Comparison of ENCODE assay signal across 17 cellular contexts in genomic region chr21:16079830-16080229, GRCh38.
DNase-seq lines count a peak whose midpoint lies in the region; ATAC-seq, FAIRE-seq and TF ChIP-seq lines count a peak whose summit lies in the region.
"Had no signal": no experiment of that assay in that cellular context is flagged by ENCODE, and none has a peak within 500 bp of the region (broad histone marks: within the 10 kb centered on the region; RNA-seq: fewer than 3 reads in every experiment).

No MANE protein-coding gene starts in this region.

- TF ChIP-seq CTCF in AG10803 (conservative IDR thresholded peaks at IDR 0.05; ENCODE audit: low read length) (no peak), HepG2 (CRISPR knock-in tag; IDR thresholded peaks at IDR 0.05) (no peak), WTC11 (IDR thresholded peaks at IDR 0.05) (no peak)

- CTCF ChIA-PET in HepG2 (lab: Yijun Ruan, JAX; ENCODE audit: low intra/inter-chr PET ratio, low total read pairs) (no interaction called here), WTC11 (lab: Charles Lee) (interaction anchor here (1.6 kb wide), 1 partner anchor 251 kb away, joined by 3 read pairs; no protein-coding TSS in a partner anchor)

- 0% methylated on average over 1 of the region's 1 CpG for WGBS in HepG2 (ENCODE audit: low lambda C conversion rate)

- H4K20me1 ChIP-seq in HepG2 (ENCODE audit: insufficient read depth, low read length) = no peaks in the 10 kb centered on the region

- H3K27me3 ChIP-seq in HepG2 (ENCODE audit: control insufficient read depth in 1 of 2, insufficient read depth in 2 of 2, low read length in 2 of 2) = no peaks in the 10 kb centered on the region

- no peaks in the 10 kb centered on the region for H3K36me3 ChIP-seq in HepG2 (replicated peaks in 1 of 2; ENCODE audit: control insufficient read depth in 1 of 2, insufficient read depth in 2 of 2, low read length in 2 of 2)

- DNase-seq in AG10803 (ENCODE audit: low read depth) (peak; percentile 29), M059J (ENCODE audit: low read depth) (peak; percentile 62), dedifferentiated amniotic fluid mesenchymal stem cell (ENCODE audit: extremely low spot score) (peak; percentile 35), HepG2 (ENCODE audit: low spot score) (peak; percentile 72), mucosa of gallbladder (ENCODE audit: low spot score) (no peak), WTC11 (ENCODE audit: low spot score) (no peak)
- no peak for DNase-seq in activated naive CD4-positive, alpha-beta T cell treated with anti-CD3 and anti-CD28 coated beads, Interleukin-2, amount 50 U/mL, for 72 hours (ENCODE audit: low spot score in 2 of 2)
- DNase-seq: activated CD8-positive, alpha-beta T cell treated with anti-CD3 and anti-CD28 coated beads for 36 hours; activated effector memory CD4-positive, alpha-beta T cell treated with Interleukin-2 at 50 U/mL for 16 hours; central memory CD4-positive, alpha-beta T cell; NCI-H1092; NCI-H526 treated with DMSO at 0.1 percent for 48 hours; posterior cingulate gyrus; T-helper 9 cell; trophoblast cell had no signal

- in situ Hi-C loops in HepG2 (cut with HindIII; ENCODE audit: extremely low pct_ligation_motif_present, low pct_unique_long_range_greater_than_20kb) = loop anchor here (5.0 kb wide), 1 partner anchor 252 kb away; no protein-coding TSS in a partner anchor

- H3K4me3 Mint-ChIP-seq in WTC11 = no peak overlapping the region
- H3K4me3 Mint-ChIP-seq: activated CD8-positive, alpha-beta T cell treated with anti-CD3 and anti-CD28 coated beads for 36 hours had no signal

- POLR2A ChIA-PET in HepG2 (lab: Yijun Ruan, JAX) (no interaction called here), WTC11 (lab: Charles Lee) (no interaction called here)

- no peaks in the 10 kb centered on the region for H3K9me3 Mint-ChIP-seq in activated naive CD4-positive, alpha-beta T cell treated with anti-CD3 and anti-CD28 coated beads, Interleukin-2, amount 50 U/mL, for 72 hours
- no peaks in the 10 kb centered on the region for H3K9me3 Mint-ChIP-seq in WTC11
- H3K9me3 Mint-ChIP-seq: activated CD8-positive, alpha-beta T cell treated with anti-CD3 and anti-CD28 coated beads for 36 hours had no signal

- H3K27ac Mint-ChIP-seq in activated naive CD4-positive, alpha-beta T cell treated with anti-CD3 and anti-CD28 coated beads, Interleukin-2, amount 50 U/mL, for 72 hours = no peak overlapping the region
- H3K27ac Mint-ChIP-seq in WTC11 = no peak overlapping the region
- H3K27ac Mint-ChIP-seq: activated CD8-positive, alpha-beta T cell treated with anti-CD3 and anti-CD28 coated beads for 36 hours had no signal

- H3K79me2 ChIP-seq in HepG2 (ENCODE audit: insufficient read depth, low read length) = no peaks in the 10 kb centered on the region

- TF ChIP-seq POLR2A in HepG2 (IDR thresholded peaks at IDR 0.05; ENCODE audit: insufficient read depth in 1 of 2, low read depth in 2 of 2, low read length in 2 of 2) = no peak

- H3K4me3 ChIP-seq in AG10803 (ENCODE audit: low read length) (no peak overlapping the region), HepG2 (replicated peaks in 1 of 3; ENCODE audit: insufficient read depth in 1 of 3, low read depth in 2 of 3, low read length in 3 of 3) (no peak overlapping the region)

- H2AFZ ChIP-seq in HepG2 (ENCODE audit: low read length) = no peak overlapping the region

- no peaks in the 10 kb centered on the region for H3K27me3 Mint-ChIP-seq in WTC11 (ENCODE audit: low read depth)
- H3K27me3 Mint-ChIP-seq: activated CD8-positive, alpha-beta T cell treated with anti-CD3 and anti-CD28 coated beads for 36 hours had no signal

- H3K27ac ChIP-seq in HepG2 (ENCODE audit: extremely low read length, insufficient read depth, low read length) = no peak overlapping the region

- H3K4me2 ChIP-seq in HepG2 (ENCODE audit: low read depth, low read length) = 0 out of 2 replicates have a peak overlapping the region, but pooled peaks have one; percentile 7

- FAIRE-seq in HepG2 (lab: Jason Lieb, UNC) = no peak
- FAIRE-seq: HTR-8/SVneo had no signal

- no peaks in the 10 kb centered on the region for H3K9me3 ChIP-seq in HepG2 (ENCODE audit: low read length)

- no peaks in the 10 kb centered on the region for H3K36me3 Mint-ChIP-seq in activated naive CD4-positive, alpha-beta T cell treated with anti-CD3 and anti-CD28 coated beads, Interleukin-2, amount 50 U/mL, for 72 hours
- no peaks in the 10 kb centered on the region for H3K36me3 Mint-ChIP-seq in WTC11

- H3K4me1 ChIP-seq in HepG2 (ENCODE audit: insufficient read depth, low read length) = peaks cover 10% of the 10 kb centered on the region; the same call in 1 of the 2 replicates

- intact Hi-C loops in HepG2 (cut with micrococcal nuclease; ENCODE audit: unreplicated experiment) = no loop called here

- no peak overlapping the region for H3K9ac ChIP-seq in HepG2 (ENCODE audit: insufficient read depth, low read depth, low read length)

- TF ChIP-seq EP300 in HepG2 (IDR thresholded peaks at IDR 0.05; ENCODE audit: low read depth in 2 of 2, low read length in 2 of 2) = no peak; a peak in 1 of 4 replicates
- no peak for TF ChIP-seq EP300 in HepG2 (CRISPR knock-in tag; IDR thresholded peaks at IDR 0.05; ENCODE audit: borderline replicate concordance)

- no peak for TF ChIP-seq RAD21 in HepG2 (CRISPR knock-in tag; IDR thresholded peaks at IDR 0.05)

- ATAC-seq in HepG2 (peak; percentile 100), HG02642 (IDR thresholded peaks at IDR 0.05; ENCODE audit: poor library complexity, unreplicated experiment) (no peak), WTC11 (no peak)
- no peak for ATAC-seq in activated naive CD4-positive, alpha-beta T cell treated with anti-CD3 and anti-CD28 coated beads, Interleukin-2, amount 50 U/mL, for 72 hours
- ATAC-seq: activated CD8-positive, alpha-beta T cell treated with anti-CD3 and anti-CD28 coated beads for 36 hours had no signal

- H3K4me1 Mint-ChIP-seq in WTC11 = no peaks in the 10 kb centered on the region

- BruUV-seq in HepG2 (replicated peaks; lab: Mats Ljungman, UMichigan) = no TSS peak

TF ChIP-seq in HepG2, 621 proteins besides CTCF, POLR2A, EP300 and RAD21 (continues in another document):
- TF ChIP-seq ZMYM3 (CRISPR knock-in tag; IDR thresholded peaks at IDR 0.05) = no peak
- no peak for TF ChIP-seq ZNF614 (CRISPR knock-in tag; IDR thresholded peaks at IDR 0.05; ENCODE audit: borderline replicate concordance)
- peak; percentile 71 for TF ChIP-seq HNF4A (CRISPR knock-in tag; IDR thresholded peaks at IDR 0.05)
- no peak for TF ChIP-seq SALL2 (CRISPR knock-in tag; IDR thresholded peaks at IDR 0.05)
- 0 out of 2 replicates have a peak, but pooled peaks have one; percentile 42 for TF ChIP-seq FOSL2 (CRISPR knock-in tag; IDR thresholded peaks at IDR 0.05)
- no peak for TF ChIP-seq ZNF766 (CRISPR knock-in tag; IDR thresholded peaks at IDR 0.05; ENCODE audit: borderline replicate concordance)
- no peak for TF ChIP-seq ZNF264 (CRISPR knock-in tag; IDR thresholded peaks at IDR 0.05)
- no peak for TF ChIP-seq AHR (CRISPR knock-in tag; IDR thresholded peaks at IDR 0.05)
- no peak for TF ChIP-seq ZNF230 (CRISPR knock-in tag; IDR thresholded peaks at IDR 0.05)
- TF ChIP-seq, protein P1, sequence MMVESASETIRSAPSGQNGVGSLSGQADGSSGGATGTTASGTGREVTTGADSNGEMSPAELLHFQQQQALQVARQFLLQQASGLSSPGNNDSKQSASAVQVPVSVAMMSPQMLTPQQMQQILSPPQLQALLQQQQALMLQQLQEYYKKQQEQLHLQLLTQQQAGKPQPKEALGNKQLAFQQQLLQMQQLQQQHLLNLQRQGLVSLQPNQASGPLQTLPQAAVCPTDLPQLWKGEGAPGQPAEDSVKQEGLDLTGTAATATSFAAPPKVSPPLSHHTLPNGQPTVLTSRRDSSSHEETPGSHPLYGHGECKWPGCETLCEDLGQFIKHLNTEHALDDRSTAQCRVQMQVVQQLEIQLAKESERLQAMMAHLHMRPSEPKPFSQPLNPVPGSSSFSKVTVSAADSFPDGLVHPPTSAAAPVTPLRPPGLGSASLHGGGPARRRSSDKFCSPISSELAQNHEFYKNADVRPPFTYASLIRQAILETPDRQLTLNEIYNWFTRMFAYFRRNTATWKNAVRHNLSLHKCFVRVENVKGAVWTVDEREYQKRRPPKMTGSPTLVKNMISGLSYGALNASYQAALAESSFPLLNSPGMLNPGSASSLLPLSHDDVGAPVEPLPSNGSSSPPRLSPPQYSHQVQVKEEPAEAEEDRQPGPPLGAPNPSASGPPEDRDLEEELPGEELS (CRISPR knock-in tag; IDR thresholded peaks at IDR 0.05) = 0 out of 2 replicates have a peak, but pooled peaks have one; percentile 24
- TF ChIP-seq MIXL1 (CRISPR knock-in tag; IDR thresholded peaks at IDR 0.05) = 0 out of 2 replicates have a peak, but pooled peaks have one; percentile 50

TF ChIP-seq in WTC11, 78 proteins besides CTCF, POLR2A, EP300 and RAD21:
- TF ChIP-seq, protein P1 (CRISPR knock-in tag; IDR thresholded peaks at IDR 0.05) = no peak
- TF ChIP-seq, protein P2, sequence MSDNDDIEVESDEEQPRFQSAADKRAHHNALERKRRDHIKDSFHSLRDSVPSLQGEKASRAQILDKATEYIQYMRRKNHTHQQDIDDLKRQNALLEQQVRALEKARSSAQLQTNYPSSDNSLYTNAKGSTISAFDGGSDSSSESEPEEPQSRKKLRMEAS (CRISPR knock-in tag; IDR thresholded peaks at IDR 0.05) = no peak
- no peak for TF ChIP-seq TP53 (CRISPR knock-in tag; IDR thresholded peaks at IDR 0.05)

Comparison
In these comparisons a context has a peak if more than half of its experiments do, and no peak if none do; other contexts are left out.
1. DNase-seq: peak in AG10803 (single experiment), M059J (single experiment), dedifferentiated amniotic fluid mesenchymal stem cell (single experiment) and HepG2 (single experiment); none in activated naive CD4-positive, alpha-beta T cell treated with anti-CD3 and anti-CD28 coated beads, Interleukin-2, amount 50 U/mL, for 72 hours (0 of 2), mucosa of gallbladder (single experiment) and WTC11 (single experiment).